1 cellular context compared by ENCODE assay signal in the genomic region with DNA sequence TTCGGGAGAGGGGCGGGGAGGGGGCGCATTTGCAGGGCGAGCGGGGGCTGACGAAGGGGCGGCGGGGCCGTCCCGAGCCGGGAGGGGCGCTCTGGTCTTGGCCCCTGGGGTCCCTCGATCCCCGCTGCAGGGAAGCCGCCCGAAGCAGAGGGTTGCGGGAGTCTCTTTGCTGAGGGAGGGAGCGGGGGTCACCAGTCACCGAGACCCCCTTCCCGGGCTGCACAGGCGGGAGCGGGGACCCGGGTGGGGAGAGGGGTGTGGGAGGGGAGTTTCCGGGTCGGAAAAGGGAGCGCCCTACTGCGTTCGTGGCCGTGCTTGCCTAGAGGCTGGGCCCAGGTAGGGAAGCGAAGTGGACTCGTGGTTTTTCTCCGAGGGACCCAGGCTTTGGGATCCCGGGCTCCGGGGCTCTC.
TF ChIP-seq lines count a peak whose summit lies in the region.

No MANE protein-coding gene starts in this region.

TF ChIP-seq in K562, 482 proteins besides CTCF, POLR2A, EP300 and RAD21:
- TF ChIP-seq MEF2D (tag; conservative IDR thresholded peaks at IDR 0.05; ENCODE audit: low read depth) = no peak
- no peak for TF ChIP-seq HMGXB4 (CRISPR knock-in tag; IDR thresholded peaks at IDR 0.05)
- TF ChIP-seq, protein P1, sequence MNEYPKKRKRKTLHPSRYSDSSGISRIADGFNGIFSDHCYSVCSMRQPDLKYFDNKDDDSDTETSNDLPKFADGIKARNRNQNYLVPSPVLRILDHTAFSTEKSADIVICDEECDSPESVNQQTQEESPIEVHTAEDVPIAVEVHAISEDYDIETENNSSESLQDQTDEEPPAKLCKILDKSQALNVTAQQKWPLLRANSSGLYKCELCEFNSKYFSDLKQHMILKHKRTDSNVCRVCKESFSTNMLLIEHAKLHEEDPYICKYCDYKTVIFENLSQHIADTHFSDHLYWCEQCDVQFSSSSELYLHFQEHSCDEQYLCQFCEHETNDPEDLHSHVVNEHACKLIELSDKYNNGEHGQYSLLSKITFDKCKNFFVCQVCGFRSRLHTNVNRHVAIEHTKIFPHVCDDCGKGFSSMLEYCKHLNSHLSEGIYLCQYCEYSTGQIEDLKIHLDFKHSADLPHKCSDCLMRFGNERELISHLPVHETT (CRISPR knock-in tag; conservative IDR thresholded peaks at IDR 0.05 in 1 of 2, IDR thresholded peaks at IDR 0.05 in 1 of 2) = no peak
- peak; percentile 1; the same call in 1 of the 2 replicates for TF ChIP-seq LCOR (CRISPR knock-in tag; IDR thresholded peaks at IDR 0.05)
- TF ChIP-seq ATF1 (CRISPR knock-in tag; IDR thresholded peaks at IDR 0.05) = no peak
- no peak for TF ChIP-seq ATF1 (tag; IDR thresholded peaks at IDR 0.05)
- 0 out of 2 replicates have a peak, but pooled peaks have one; percentile 5 for TF ChIP-seq SMAD4 (CRISPR knock-in tag; conservative IDR thresholded peaks at IDR 0.05)
- TF ChIP-seq U2AF2 (optimal IDR thresholded peaks at IDR 0.05; ENCODE audit: low read depth, low read length) = no peak
- peak; percentile 77 for TF ChIP-seq ZBTB7A (IDR thresholded peaks at IDR 0.05; ENCODE audit: borderline replicate concordance, control insufficient read depth, low read depth, low read length)
- peak; percentile 0 for TF ChIP-seq PCBP1 (IDR thresholded peaks at IDR 0.05; ENCODE audit: low read depth, low read length, poor library complexity, severe bottlenecking)
- no peak for TF ChIP-seq CBX5 (IDR thresholded peaks at IDR 0.05; ENCODE audit: borderline replicate concordance, low read depth)
- peak; percentile 23; the same call in 1 of the 2 replicates for TF ChIP-seq RBFOX2 (IDR thresholded peaks at IDR 0.05; ENCODE audit: low read depth, low read length)
- TF ChIP-seq NBN (IDR thresholded peaks at IDR 0.05; ENCODE audit: low read depth) = no peak
- 0 out of 2 replicates have a peak, but pooled peaks have one; percentile 25 for TF ChIP-seq GABPA (tag; conservative IDR thresholded peaks at IDR 0.05; ENCODE audit: low read depth)
- TF ChIP-seq NFATC3 (IDR thresholded peaks at IDR 0.05) = no peak
- 0 out of 4 replicates have a peak, but pooled peaks of 1 of the 2 experiments have one; percentile 11 for TF ChIP-seq SIN3A (IDR thresholded peaks at IDR 0.05; ENCODE audit: borderline replicate concordance in 2 of 2, control insufficient read depth in 1 of 2, low read depth in 2 of 2, low read length in 2 of 2)
- TF ChIP-seq PHF8 (IDR thresholded peaks at IDR 0.05; ENCODE audit: borderline replicate concordance, low read length) = peak; percentile 12; the same call in 1 of the 2 replicates
